In the genomic region with DNA sequence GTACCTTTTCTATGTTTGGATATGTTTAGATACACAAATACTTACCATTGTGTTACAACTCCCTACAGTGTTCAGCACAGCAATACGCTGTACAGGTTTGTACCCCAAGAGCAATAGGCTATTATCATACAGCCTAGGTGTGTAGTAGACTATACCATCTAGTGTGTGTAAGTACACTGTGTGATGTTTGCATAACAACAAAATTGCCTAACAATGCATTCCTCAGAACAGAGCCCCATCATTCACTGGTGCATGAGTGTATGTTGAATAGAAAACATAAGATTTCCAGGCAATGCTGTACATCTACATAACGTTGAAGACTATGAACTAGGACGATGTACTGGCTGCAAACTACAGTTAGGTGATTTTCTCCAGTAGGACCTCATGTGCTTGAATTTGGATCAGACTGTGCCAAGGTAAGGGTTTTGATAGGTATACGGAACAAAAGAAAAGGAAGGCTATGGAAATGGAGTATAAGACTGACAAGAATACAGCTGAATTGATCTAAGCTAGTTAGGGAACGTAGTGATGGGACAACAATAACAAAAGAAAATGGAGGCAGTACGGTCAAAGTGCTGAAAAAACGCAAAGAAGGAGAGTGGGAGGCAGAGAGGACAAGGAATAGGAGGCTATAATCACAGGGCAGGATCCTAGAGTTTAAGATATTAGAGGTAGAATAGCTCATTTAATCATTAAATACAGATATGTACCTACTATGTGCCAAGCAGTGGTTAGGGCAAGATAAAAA, we compare ENCODE assay signal across 1 cellular context.
TF ChIP-seq lines count a peak whose summit lies in the region.

No MANE protein-coding gene starts in this region.

TF ChIP-seq in K562, 482 proteins besides CTCF, POLR2A, EP300 and RAD21 (continued from another document):
- TF ChIP-seq, protein P1, sequence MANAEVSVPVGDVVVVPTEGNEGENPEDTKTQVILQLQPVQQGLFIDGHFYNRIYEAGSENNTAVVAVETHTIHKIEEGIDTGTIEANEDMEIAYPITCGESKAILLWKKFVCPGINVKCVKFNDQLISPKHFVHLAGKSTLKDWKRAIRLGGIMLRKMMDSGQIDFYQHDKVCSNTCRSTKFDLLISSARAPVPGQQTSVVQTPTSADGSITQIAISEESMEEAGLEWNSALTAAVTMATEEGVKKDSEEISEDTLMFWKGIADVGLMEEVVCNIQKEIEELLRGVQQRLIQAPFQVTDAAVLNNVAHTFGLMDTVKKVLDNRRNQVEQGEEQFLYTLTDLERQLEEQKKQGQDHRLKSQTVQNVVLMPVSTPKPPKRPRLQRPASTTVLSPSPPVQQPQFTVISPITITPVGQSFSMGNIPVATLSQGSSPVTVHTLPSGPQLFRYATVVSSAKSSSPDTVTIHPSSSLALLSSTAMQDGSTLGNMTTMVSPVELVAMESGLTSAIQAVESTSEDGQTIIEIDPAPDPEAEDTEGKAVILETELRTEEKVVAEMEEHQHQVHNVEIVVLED (CRISPR knock-in tag; IDR thresholded peaks at IDR 0.05): no peak
- no peak for TF ChIP-seq EGR1 (conservative IDR thresholded peaks at IDR 0.05)
- no peak for TF ChIP-seq MTA1 (IDR thresholded peaks at IDR 0.05; ENCODE audit: borderline replicate concordance)
- TF ChIP-seq SREBF2 (CRISPR knock-in tag; IDR thresholded peaks at IDR 0.05): no peak
- TF ChIP-seq, protein P2, sequence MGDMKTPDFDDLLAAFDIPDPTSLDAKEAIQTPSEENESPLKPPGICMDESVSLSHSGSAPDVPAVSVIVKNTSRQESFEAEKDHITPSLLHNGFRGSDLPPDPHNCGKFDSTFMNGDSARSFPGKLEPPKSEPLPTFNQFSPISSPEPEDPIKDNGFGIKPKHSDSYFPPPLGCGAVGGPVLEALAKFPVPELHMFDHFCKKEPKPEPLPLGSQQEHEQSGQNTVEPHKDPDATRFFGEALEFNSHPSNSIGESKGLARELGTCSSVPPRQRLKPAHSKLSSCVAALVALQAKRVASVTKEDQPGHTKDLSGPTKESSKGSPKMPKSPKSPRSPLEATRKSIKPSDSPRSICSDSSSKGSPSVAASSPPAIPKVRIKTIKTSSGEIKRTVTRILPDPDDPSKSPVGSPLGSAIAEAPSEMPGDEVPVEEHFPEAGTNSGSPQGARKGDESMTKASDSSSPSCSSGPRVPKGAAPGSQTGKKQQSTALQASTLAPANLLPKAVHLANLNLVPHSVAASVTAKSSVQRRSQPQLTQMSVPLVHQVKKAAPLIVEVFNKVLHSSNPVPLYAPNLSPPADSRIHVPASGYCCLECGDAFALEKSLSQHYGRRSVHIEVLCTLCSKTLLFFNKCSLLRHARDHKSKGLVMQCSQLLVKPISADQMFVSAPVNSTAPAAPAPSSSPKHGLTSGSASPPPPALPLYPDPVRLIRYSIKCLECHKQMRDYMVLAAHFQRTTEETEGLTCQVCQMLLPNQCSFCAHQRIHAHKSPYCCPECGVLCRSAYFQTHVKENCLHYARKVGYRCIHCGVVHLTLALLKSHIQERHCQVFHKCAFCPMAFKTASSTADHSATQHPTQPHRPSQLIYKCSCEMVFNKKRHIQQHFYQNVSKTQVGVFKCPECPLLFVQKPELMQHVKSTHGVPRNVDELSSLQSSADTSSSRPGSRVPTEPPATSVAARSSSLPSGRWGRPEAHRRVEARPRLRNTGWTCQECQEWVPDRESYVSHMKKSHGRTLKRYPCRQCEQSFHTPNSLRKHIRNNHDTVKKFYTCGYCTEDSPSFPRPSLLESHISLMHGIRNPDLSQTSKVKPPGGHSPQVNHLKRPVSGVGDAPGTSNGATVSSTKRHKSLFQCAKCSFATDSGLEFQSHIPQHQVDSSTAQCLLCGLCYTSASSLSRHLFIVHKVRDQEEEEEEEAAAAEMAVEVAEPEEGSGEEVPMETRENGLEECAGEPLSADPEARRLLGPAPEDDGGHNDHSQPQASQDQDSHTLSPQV (IDR thresholded peaks at IDR 0.05): peak; percentile 95
- TF ChIP-seq GTF2A2 (tag; IDR thresholded peaks at IDR 0.05): peak; percentile 63; the same call in 1 of the 2 replicates
- TF ChIP-seq RBM15 (IDR thresholded peaks at IDR 0.05; ENCODE audit: insufficient read depth, low read length): no peak
- TF ChIP-seq ILF3 (IDR thresholded peaks at IDR 0.05; ENCODE audit: borderline replicate concordance): no peak
- no peak for TF ChIP-seq TEAD1 (CRISPR knock-in tag; IDR thresholded peaks at IDR 0.05)
- peak; percentile 91 for TF ChIP-seq ZNF311 (CRISPR knock-in tag; IDR thresholded peaks at IDR 0.05)
- TF ChIP-seq ZNF165 (CRISPR knock-in tag; IDR thresholded peaks at IDR 0.05; ENCODE audit: borderline replicate concordance): no peak
